1 cellular context compared by ENCODE assay signal in the genomic region with DNA sequence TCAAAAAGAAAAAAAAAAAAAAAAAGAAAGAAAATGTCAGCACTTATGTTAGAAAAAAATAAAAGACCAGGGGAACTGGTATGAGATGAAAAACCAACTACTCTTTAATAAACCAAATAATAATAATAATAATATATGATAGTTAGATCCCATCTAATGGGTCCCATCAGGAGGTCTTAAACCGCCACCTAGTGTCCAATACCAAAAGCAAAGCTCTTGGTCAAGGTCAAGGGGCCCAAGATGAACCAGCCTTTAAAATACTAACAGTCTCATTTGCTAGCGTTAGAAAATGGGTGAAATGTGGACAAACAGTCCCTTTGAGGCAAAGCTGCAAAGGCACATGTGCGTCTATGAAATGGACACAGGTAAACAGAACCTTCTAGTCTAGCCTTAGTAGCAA.
TF ChIP-seq lines count a peak whose summit lies in the region.

No MANE protein-coding gene starts in this region.

TF ChIP-seq in HCT116, 20 proteins besides CTCF, POLR2A, EP300 and RAD21 (continued from another document):
- TF ChIP-seq, protein P1, sequence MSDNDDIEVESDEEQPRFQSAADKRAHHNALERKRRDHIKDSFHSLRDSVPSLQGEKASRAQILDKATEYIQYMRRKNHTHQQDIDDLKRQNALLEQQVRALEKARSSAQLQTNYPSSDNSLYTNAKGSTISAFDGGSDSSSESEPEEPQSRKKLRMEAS (IDR thresholded peaks at IDR 0.05): no peak
- no peak for TF ChIP-seq FOSL1 (IDR thresholded peaks at IDR 0.05; ENCODE audit: low read depth)
- no peak for TF ChIP-seq EZH2 (IDR thresholded peaks at IDR 0.05)
- TF ChIP-seq EZH2phosphoT487 (IDR thresholded peaks at IDR 0.05; ENCODE audit: borderline replicate concordance): no peak
- no peak for TF ChIP-seq SP1 (IDR thresholded peaks at IDR 0.05; ENCODE audit: low read depth)
- TF ChIP-seq SIN3A (IDR thresholded peaks at IDR 0.05; ENCODE audit: low read depth): no peak
- TF ChIP-seq, protein P2, sequence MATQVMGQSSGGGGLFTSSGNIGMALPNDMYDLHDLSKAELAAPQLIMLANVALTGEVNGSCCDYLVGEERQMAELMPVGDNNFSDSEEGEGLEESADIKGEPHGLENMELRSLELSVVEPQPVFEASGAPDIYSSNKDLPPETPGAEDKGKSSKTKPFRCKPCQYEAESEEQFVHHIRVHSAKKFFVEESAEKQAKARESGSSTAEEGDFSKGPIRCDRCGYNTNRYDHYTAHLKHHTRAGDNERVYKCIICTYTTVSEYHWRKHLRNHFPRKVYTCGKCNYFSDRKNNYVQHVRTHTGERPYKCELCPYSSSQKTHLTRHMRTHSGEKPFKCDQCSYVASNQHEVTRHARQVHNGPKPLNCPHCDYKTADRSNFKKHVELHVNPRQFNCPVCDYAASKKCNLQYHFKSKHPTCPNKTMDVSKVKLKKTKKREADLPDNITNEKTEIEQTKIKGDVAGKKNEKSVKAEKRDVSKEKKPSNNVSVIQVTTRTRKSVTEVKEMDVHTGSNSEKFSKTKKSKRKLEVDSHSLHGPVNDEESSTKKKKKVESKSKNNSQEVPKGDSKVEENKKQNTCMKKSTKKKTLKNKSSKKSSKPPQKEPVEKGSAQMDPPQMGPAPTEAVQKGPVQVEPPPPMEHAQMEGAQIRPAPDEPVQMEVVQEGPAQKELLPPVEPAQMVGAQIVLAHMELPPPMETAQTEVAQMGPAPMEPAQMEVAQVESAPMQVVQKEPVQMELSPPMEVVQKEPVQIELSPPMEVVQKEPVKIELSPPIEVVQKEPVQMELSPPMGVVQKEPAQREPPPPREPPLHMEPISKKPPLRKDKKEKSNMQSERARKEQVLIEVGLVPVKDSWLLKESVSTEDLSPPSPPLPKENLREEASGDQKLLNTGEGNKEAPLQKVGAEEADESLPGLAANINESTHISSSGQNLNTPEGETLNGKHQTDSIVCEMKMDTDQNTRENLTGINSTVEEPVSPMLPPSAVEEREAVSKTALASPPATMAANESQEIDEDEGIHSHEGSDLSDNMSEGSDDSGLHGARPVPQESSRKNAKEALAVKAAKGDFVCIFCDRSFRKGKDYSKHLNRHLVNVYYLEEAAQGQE (IDR thresholded peaks at IDR 0.05; ENCODE audit: low read depth): no peak
- no peak for TF ChIP-seq CEBPB (IDR thresholded peaks at IDR 0.05; ENCODE audit: low read depth)
- no peak for TF ChIP-seq ZFX (IDR thresholded peaks at IDR 0.05)
- no peak for TF ChIP-seq EGR1 (IDR thresholded peaks at IDR 0.05; ENCODE audit: low read depth)
- TF ChIP-seq YY1 (IDR thresholded peaks at IDR 0.05; ENCODE audit: extremely low read depth, insufficient replicate concordance, low read depth, low read length): no peak
